In the genomic region with DNA sequence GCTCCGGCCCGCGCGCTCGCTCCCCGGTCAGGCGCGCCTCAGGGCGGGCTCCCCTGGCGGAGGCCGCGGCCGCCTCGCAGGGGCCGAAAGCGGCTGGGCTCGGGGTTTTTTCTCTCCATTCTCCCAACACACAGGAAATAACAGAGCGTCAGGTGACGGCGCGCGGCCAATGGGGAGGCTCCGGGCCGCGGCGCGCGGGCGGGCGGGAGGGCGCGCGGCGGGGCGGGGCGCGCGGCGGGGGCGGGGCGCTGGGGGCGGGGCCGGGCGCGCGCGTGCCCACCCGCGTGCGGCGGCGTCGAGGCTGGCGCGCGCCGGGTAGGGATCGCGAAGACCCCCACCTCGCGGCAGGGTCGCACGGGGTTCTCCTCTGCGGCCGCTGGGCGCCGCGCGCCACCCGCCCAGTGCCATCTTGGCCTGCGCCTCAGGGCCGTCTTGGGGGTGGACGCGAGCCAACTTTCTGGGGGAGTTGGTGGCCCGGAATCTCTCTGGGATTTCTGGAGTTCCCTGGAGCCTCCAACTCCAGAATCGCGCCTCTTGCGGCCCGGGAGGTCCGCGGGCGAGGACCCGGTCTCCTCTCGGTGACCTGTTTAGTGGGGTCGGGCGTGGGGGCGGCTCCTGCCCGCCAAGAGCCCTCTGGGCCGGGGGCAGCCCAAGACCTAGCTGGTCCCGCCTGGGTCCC, we compare ENCODE assay signal across 1 cellular context.
TF ChIP-seq lines count a peak whose summit lies in the region.

TSS of gene TCF20 (minus strand) at position 142 of the 679 bp plus-strand sequence. CDS start 55,348 bp downstream, outside the sequence.

TF ChIP-seq in HepG2, 621 proteins besides CTCF, POLR2A, EP300 and RAD21 (continued from another document and continues in another):
- TF ChIP-seq MEIS2 (CRISPR knock-in tag; IDR thresholded peaks at IDR 0.05): peak; percentile 33; the same call in 1 of the 2 replicates
- TF ChIP-seq NFYB (CRISPR knock-in tag; IDR thresholded peaks at IDR 0.05): peak; percentile 74
- 0 out of 2 replicates have a peak, but pooled peaks have one; percentile 40 for TF ChIP-seq ZNF333 (CRISPR knock-in tag; IDR thresholded peaks at IDR 0.05; ENCODE audit: borderline replicate concordance)
- TF ChIP-seq NFYC (CRISPR knock-in tag; IDR thresholded peaks at IDR 0.05): peak; percentile 74
- TF ChIP-seq ZNF616 (CRISPR knock-in tag; IDR thresholded peaks at IDR 0.05; ENCODE audit: low read depth): no peak; the same call in 1 of the 2 replicates
- no peak for TF ChIP-seq KAT8 (CRISPR knock-in tag; IDR thresholded peaks at IDR 0.05)
- 0 out of 2 replicates have a peak, but pooled peaks have one; percentile 18 for TF ChIP-seq ZNF574 (CRISPR knock-in tag; IDR thresholded peaks at IDR 0.05)
- TF ChIP-seq ZSCAN20 (CRISPR knock-in tag; IDR thresholded peaks at IDR 0.05; ENCODE audit: borderline replicate concordance): no peak
- TF ChIP-seq ZNF138 (CRISPR knock-in tag; IDR thresholded peaks at IDR 0.05; ENCODE audit: low read depth): no peak
- TF ChIP-seq, protein P1, sequence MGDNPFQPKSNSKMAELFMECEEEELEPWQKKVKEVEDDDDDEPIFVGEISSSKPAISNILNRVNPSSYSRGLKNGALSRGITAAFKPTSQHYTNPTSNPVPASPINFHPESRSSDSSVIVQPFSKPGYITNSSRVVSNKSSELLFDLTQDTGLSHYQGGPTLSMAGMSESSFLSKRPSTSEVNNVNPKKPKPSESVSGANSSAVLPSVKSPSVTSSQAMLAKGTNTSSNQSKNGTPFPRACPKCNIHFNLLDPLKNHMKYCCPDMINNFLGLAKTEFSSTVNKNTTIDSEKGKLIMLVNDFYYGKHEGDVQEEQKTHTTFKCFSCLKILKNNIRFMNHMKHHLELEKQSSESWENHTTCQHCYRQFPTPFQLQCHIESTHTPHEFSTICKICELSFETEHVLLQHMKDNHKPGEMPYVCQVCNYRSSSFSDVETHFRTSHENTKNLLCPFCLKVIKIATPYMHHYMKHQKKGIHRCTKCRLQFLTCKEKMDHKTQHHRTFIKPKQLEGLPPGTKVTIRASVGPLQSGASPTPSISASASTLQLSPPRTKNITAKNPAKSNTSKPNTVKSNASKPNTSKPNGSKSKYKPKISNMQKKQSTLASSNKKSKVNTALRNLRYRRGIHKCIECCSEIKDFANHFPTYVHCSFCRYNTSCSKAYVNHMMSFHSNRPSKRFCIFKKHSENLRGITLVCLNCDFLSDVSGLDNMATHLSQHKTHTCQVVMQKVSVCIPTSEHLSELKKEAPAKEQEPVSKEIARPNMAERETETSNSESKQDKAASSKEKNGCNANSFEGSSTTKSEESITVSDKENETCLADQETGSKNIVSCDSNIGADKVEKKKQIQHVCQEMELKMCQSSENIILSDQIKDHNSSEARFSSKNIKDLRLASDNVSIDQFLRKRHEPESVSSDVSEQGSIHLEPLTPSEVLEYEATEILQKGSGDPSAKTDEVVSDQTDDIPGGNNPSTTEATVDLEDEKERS (CRISPR knock-in tag; IDR thresholded peaks at IDR 0.05): no peak
- no peak for TF ChIP-seq DMAP1 (CRISPR knock-in tag; IDR thresholded peaks at IDR 0.05)
- TF ChIP-seq, protein P2, sequence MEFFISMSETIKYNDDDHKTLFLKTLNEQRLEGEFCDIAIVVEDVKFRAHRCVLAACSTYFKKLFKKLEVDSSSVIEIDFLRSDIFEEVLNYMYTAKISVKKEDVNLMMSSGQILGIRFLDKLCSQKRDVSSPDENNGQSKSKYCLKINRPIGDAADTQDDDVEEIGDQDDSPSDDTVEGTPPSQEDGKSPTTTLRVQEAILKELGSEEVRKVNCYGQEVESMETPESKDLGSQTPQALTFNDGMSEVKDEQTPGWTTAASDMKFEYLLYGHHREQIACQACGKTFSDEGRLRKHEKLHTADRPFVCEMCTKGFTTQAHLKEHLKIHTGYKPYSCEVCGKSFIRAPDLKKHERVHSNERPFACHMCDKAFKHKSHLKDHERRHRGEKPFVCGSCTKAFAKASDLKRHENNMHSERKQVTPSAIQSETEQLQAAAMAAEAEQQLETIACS (CRISPR knock-in tag; IDR thresholded peaks at IDR 0.05): peak; percentile 77
- TF ChIP-seq, protein P3, sequence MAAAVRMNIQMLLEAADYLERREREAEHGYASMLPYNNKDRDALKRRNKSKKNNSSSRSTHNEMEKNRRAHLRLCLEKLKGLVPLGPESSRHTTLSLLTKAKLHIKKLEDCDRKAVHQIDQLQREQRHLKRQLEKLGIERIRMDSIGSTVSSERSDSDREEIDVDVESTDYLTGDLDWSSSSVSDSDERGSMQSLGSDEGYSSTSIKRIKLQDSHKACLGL (CRISPR knock-in tag; IDR thresholded peaks at IDR 0.05): peak; percentile 56
- TF ChIP-seq, protein P4, sequence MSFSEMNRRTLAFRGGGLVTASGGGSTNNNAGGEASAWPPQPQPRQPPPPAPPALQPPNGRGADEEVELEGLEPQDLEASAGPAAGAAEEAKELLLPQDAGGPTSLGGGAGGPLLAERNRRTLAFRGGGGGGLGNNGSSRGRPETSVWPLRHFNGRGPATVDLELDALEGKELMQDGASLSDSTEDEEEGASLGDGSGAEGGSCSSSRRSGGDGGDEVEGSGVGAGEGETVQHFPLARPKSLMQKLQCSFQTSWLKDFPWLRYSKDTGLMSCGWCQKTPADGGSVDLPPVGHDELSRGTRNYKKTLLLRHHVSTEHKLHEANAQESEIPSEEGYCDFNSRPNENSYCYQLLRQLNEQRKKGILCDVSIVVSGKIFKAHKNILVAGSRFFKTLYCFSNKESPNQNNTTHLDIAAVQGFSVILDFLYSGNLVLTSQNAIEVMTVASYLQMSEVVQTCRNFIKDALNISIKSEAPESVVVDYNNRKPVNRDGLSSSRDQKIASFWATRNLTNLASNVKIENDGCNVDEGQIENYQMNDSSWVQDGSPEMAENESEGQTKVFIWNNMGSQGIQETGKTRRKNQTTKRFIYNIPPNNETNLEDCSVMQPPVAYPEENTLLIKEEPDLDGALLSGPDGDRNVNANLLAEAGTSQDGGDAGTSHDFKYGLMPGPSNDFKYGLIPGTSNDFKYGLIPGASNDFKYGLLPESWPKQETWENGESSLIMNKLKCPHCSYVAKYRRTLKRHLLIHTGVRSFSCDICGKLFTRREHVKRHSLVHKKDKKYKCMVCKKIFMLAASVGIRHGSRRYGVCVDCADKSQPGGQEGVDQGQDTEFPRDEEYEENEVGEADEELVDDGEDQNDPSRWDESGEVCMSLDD (CRISPR knock-in tag; IDR thresholded peaks at IDR 0.05; ENCODE audit: borderline replicate concordance): no peak
- TF ChIP-seq ZNF431 (CRISPR knock-in tag; IDR thresholded peaks at IDR 0.05; ENCODE audit: borderline replicate concordance, low read depth): no peak
- TF ChIP-seq ZNF430 (CRISPR knock-in tag; IDR thresholded peaks at IDR 0.05): no peak
- no peak for TF ChIP-seq ELF1 (CRISPR knock-in tag; IDR thresholded peaks at IDR 0.05)
- peak; percentile 31; the same call in 1 of the 2 replicates for TF ChIP-seq RXRA (CRISPR knock-in tag; IDR thresholded peaks at IDR 0.05)
- TF ChIP-seq HIVEP1 (CRISPR knock-in tag; IDR thresholded peaks at IDR 0.05): 0 out of 2 replicates have a peak, but pooled peaks have one; percentile 29
- peak; percentile 33; the same call in 1 of the 2 replicates for TF ChIP-seq ZSCAN21 (CRISPR knock-in tag; IDR thresholded peaks at IDR 0.05; ENCODE audit: borderline replicate concordance)
- TF ChIP-seq HMG20A (CRISPR knock-in tag; IDR thresholded peaks at IDR 0.05; ENCODE audit: borderline replicate concordance): no peak
- peak; percentile 28 for TF ChIP-seq ZNF407 (CRISPR knock-in tag; IDR thresholded peaks at IDR 0.05; ENCODE audit: not compliant biosample characterization)
- TF ChIP-seq, protein P5, sequence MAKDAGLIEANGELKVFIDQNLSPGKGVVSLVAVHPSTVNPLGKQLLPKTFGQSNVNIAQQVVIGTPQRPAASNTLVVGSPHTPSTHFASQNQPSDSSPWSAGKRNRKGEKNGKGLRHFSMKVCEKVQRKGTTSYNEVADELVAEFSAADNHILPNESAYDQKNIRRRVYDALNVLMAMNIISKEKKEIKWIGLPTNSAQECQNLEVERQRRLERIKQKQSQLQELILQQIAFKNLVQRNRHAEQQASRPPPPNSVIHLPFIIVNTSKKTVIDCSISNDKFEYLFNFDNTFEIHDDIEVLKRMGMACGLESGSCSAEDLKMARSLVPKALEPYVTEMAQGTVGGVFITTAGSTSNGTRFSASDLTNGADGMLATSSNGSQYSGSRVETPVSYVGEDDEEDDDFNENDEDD (CRISPR knock-in tag; IDR thresholded peaks at IDR 0.05; ENCODE audit: borderline replicate concordance): peak; percentile 69; the same call in 1 of the 2 replicates
- 0 out of 2 replicates have a peak, but pooled peaks have one; percentile 31 for TF ChIP-seq POLR2AphosphoS5 (IDR thresholded peaks at IDR 0.05; ENCODE audit: low read depth, low read length)
- peak; percentile 20; the same call in 1 of the 2 replicates for TF ChIP-seq DR1 (CRISPR knock-in tag; IDR thresholded peaks at IDR 0.05)
- no peak; the same call in 2 of the 3 replicates for TF ChIP-seq MXI1 (IDR thresholded peaks at IDR 0.05; ENCODE audit: borderline replicate concordance, low read depth, low read length)
- TF ChIP-seq ZEB1 (IDR thresholded peaks at IDR 0.05; ENCODE audit: insufficient replicate concordance, low read depth): no peak
- TF ChIP-seq MAFF (IDR thresholded peaks at IDR 0.05; ENCODE audit: low read depth, low read length): no peak
- TF ChIP-seq HOXA3 (CRISPR knock-in tag; IDR thresholded peaks at IDR 0.05): peak; percentile 43
- TF ChIP-seq KDM5B (CRISPR knock-in tag; IDR thresholded peaks at IDR 0.05; ENCODE audit: borderline replicate concordance): peak; percentile 69; the same call in 1 of the 2 replicates
- peak; percentile 44; the same call in 1 of the 2 replicates for TF ChIP-seq ZNF776 (CRISPR knock-in tag; IDR thresholded peaks at IDR 0.05)
- TF ChIP-seq ZNF775 (CRISPR knock-in tag; IDR thresholded peaks at IDR 0.05; ENCODE audit: borderline replicate concordance): no peak
- no peak for TF ChIP-seq XRCC5 (optimal IDR thresholded peaks at IDR 0.05; ENCODE audit: low read length)
- TF ChIP-seq ZNF547 (CRISPR knock-in tag; IDR thresholded peaks at IDR 0.05): peak; percentile 73; the same call in 1 of the 2 replicates
